Comparison of ENCODE assay signal across 9 cellular contexts in the genomic region with DNA sequence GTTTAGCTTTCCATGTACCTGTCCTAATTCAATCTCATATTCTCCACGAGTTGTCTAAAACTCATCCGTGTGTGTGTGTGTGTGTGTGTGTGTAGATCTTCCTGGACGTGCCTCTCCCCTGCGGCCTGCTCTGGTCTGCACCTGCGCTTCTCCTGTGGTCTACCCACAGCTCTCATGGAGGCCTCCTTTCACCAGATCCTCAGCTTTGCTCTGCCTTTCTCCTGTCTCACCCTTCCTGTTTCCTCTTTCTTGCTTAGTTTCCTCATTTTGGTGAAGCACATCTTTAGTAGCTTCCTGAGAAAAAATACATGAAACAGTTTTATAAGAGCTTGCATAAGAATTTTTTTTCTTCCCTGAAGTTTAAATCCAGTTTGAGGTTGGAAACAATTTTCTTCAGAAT. TPM values are rescaled to one million over a fixed set of nuclear protein-coding genes. Genes with fewer than 3 reads are reported as not detected.
DNase-seq lines count a peak whose midpoint lies in the region; ATAC-seq, FAIRE-seq and TF ChIP-seq lines count a peak whose summit lies in the region.
"Had no signal": no experiment of that assay in that cellular context is flagged by ENCODE, and none has a peak within 500 bp of the region (broad histone marks: within the 10 kb centered on the region; RNA-seq: fewer than 3 reads in every experiment).

No MANE protein-coding gene starts in this region.

- H3K36me3 Mint-ChIP-seq in T-helper 2 cell treated with Interferon-gamma antibody and Interleukin-4, amounts not matched to agents 5 μg/mL and 100 μg/mL, for 36 hours (ENCODE audit: low read depth), result peaks cover 22% of the 10 kb centered on the region
- peaks cover 9 to 14% of the 10 kb centered on the region in 2 donors for H3K36me3 Mint-ChIP-seq in stimulated activated naive B cell treated with anti-CD40 and anti-IgM and Interleukin-4, amounts not matched to agents 10 μg/mL and 1 μg/mL and 100 μg/mL, for 72 hours

- ATAC-seq in GM19452 (IDR thresholded peaks at IDR 0.05; ENCODE audit: unreplicated experiment), result peak; percentile 88
- ATAC-seq in HG03432 (IDR thresholded peaks at IDR 0.05; ENCODE audit: unreplicated experiment), result peak; percentile 94
- ATAC-seq in stimulated activated naive B cell treated with anti-CD40 and anti-IgM and Interleukin-4, amounts not matched to agents 10 μg/mL and 1 μg/mL and 100 μg/mL, for 72 hours (replicated peaks), result peak; percentile 92 to 96

- intact Hi-C loops in dorsolateral prefrontal cortex (cut with DNase I), result no loop called here

- H3K4me1 Mint-ChIP-seq in T-helper 2 cell treated with Interferon-gamma antibody and Interleukin-4, amounts not matched to agents 5 μg/mL and 100 μg/mL, for 36 hours (ENCODE audit: low read depth), result peaks cover 24% of the 10 kb centered on the region
- H3K4me1 Mint-ChIP-seq in stimulated activated naive B cell treated with anti-CD40 and anti-IgM and Interleukin-4, amounts not matched to agents 10 μg/mL and 1 μg/mL and 100 μg/mL, for 72 hours, result peaks cover 13 to 23% of the 10 kb centered on the region in 2 donors

- peak overlapping the region; percentile 64 for H3K4me3 Mint-ChIP-seq in T-helper 2 cell treated with Interferon-gamma antibody and Interleukin-4, amounts not matched to agents 5 μg/mL and 100 μg/mL, for 36 hours
- H3K4me3 Mint-ChIP-seq in stimulated activated naive B cell treated with anti-CD40 and anti-IgM and Interleukin-4, amounts not matched to agents 10 μg/mL and 1 μg/mL and 100 μg/mL, for 72 hours, result peak overlapping the region; percentile 17 to 26

- no peak for FAIRE-seq in RCC 7860 (lab: Jason Lieb, UNC)

- no peak overlapping the region for H3K27ac ChIP-seq in dorsolateral prefrontal cortex

- peaks cover 9% of the 10 kb centered on the region for H3K9me3 Mint-ChIP-seq in T-helper 2 cell treated with Interferon-gamma antibody and Interleukin-4, amounts not matched to agents 5 μg/mL and 100 μg/mL, for 36 hours
- H3K9me3 Mint-ChIP-seq in stimulated activated naive B cell treated with anti-CD40 and anti-IgM and Interleukin-4, amounts not matched to agents 10 μg/mL and 1 μg/mL and 100 μg/mL, for 72 hours, result peaks cover 3 to 7% of the 10 kb centered on the region in 2 donors

- no peaks in the 10 kb centered on the region for H3K27me3 Mint-ChIP-seq in T-helper 2 cell treated with Interferon-gamma antibody and Interleukin-4, amounts not matched to agents 5 μg/mL and 100 μg/mL, for 36 hours (ENCODE audit: low read depth)
- H3K27me3 Mint-ChIP-seq in stimulated activated naive B cell treated with anti-CD40 and anti-IgM and Interleukin-4, amounts not matched to agents 10 μg/mL and 1 μg/mL and 100 μg/mL, for 72 hours, result no peaks in the 10 kb centered on the region

- H3K27ac Mint-ChIP-seq in T-helper 2 cell treated with Interferon-gamma antibody and Interleukin-4, amounts not matched to agents 5 μg/mL and 100 μg/mL, for 36 hours, result peak overlapping the region; percentile 83
- H3K27ac Mint-ChIP-seq in stimulated activated naive B cell treated with anti-CD40 and anti-IgM and Interleukin-4, amounts not matched to agents 10 μg/mL and 1 μg/mL and 100 μg/mL, for 72 hours, result no peak overlapping the region

- H3K27me3 ChIP-seq in dorsolateral prefrontal cortex, result no peaks in the 10 kb centered on the region
- H3K27me3 ChIP-seq: upper lobe of left lung had no signal

- DNase-seq in DMS53 (lab: John Stamatoyannopoulos, UW) (peak; percentile 86), hypothalamus (lab: John Stamatoyannopoulos, UW) (no peak), RCC 7860 (ENCODE audit: low spot score) (no peak), dorsolateral prefrontal cortex (no peak)
- DNase-seq in T-helper 2 cell treated with Interferon-gamma antibody and Interleukin-4, amounts not matched to agents 5 μg/mL and 100 μg/mL, for 36 hours (ENCODE audit: low spot score), result peak; percentile 29
- peak; percentile 31 for DNase-seq in stimulated activated naive B cell treated with anti-CD40 and anti-IgM and Interleukin-4, amounts not matched to agents 10 μg/mL and 1 μg/mL and 100 μg/mL, for 72 hours

- no peak for TF ChIP-seq CTCF in dorsolateral prefrontal cortex (IDR thresholded peaks at IDR 0.05 in 54 of 56, conservative IDR thresholded peaks at IDR 0.05 in 2 of 56; ENCODE audit: low read depth in 1 of 56, partially characterized antibody in 56 of 56)

- no peak overlapping the region for H3K4me3 ChIP-seq in dorsolateral prefrontal cortex
- H3K4me3 ChIP-seq: upper lobe of left lung had no signal

RNA-seq across cellular contexts. Expression of a gene that starts 18.1 kb away (rescaled TPM):
- 10 to 100 TPM in 1 of 120 experiments, 1 to 10 TPM in 119; 3.1 to 10.7 (median 6.3) TPM for total RNA-seq in dorsolateral prefrontal cortex

RNA-seq across cellular contexts. Expression of a gene that starts 19.2 kb away (rescaled TPM):
- total RNA-seq in dorsolateral prefrontal cortex, result 10 to 100 TPM; 17.8 to 48.5 (median 35.7) TPM

Comparison
In these comparisons a context has a peak if more than half of its experiments do, and no peak if none do; other contexts are left out.
1. DNase-seq: peak in DMS53 (single experiment), T-helper 2 cell treated with Interferon-gamma antibody and Interleukin-4, amounts not matched to agents 5 μg/mL and 100 μg/mL, for 36 hours (single experiment) and stimulated activated naive B cell treated with anti-CD40 and anti-IgM and Interleukin-4, amounts not matched to agents 10 μg/mL and 1 μg/mL and 100 μg/mL, for 72 hours (single experiment); none in hypothalamus (0 of 51), RCC 7860 (single experiment) and dorsolateral prefrontal cortex (0 of 10).
2. Peak in every context shown above with its lines, with median percentiles within 50 percentile points of each other: ATAC-seq.